Comparison of ENCODE assay signal across 32 cellular contexts in genomic region chr2:16227811-16228462, GRCh38.
"Had no signal": no experiment of that assay in that cellular context is flagged by ENCODE, and none has a peak within 500 bp of the region (broad histone marks: within the 10 kb centered on the region; RNA-seq: fewer than 3 reads in every experiment).

No MANE protein-coding gene starts in this region.

- H3K4me3 ChIP-seq: MG63, Peyer's patch, SK-N-MC had no signal

- H3K36me3 ChIP-seq: MG63, Peyer's patch, WERI-Rb-1 had no signal

- H3K36me3 Mint-ChIP-seq: activated CD8-positive, alpha-beta memory T cell treated with anti-CD3 and anti-CD28 coated beads, Interleukin-2, amount 10 ng/mL, durations not matched to agents 7 days and 5 days; activated naive CD8-positive, alpha-beta T cell treated with anti-CD3 and anti-CD28 coated beads for 36 hours had no signal

- H3K4me1 ChIP-seq: Peyer's patch had no signal

- H3K27me3 Mint-ChIP-seq: activated CD4-positive, alpha-beta memory T cell treated with anti-CD3 and anti-CD28 coated beads, Interleukin-2, amount 10 ng/mL, durations not matched to agents 7 days and 5 days; activated CD8-positive, alpha-beta memory T cell treated with anti-CD3 and anti-CD28 coated beads, Interleukin-2, amount 10 ng/mL, durations not matched to agents 7 days and 5 days; activated naive CD8-positive, alpha-beta T cell treated with anti-CD3 and anti-CD28 coated beads for 36 hours; activated T-helper 17 cell treated with anti-CD3 and anti-CD28 coated beads, Interleukin-2, amount 50 U/mL, for 72 hours had no signal

- H3K4me1 Mint-ChIP-seq: activated CD4-positive, alpha-beta memory T cell treated with anti-CD3 and anti-CD28 coated beads, Interleukin-2, amount 10 ng/mL, durations not matched to agents 7 days and 5 days; activated CD8-positive, alpha-beta memory T cell treated with anti-CD3 and anti-CD28 coated beads, Interleukin-2, amount 10 ng/mL, durations not matched to agents 7 days and 5 days; activated naive CD8-positive, alpha-beta T cell treated with anti-CD3 and anti-CD28 coated beads for 36 hours; activated T-helper 17 cell treated with anti-CD3 and anti-CD28 coated beads, Interleukin-2, amount 50 U/mL, for 72 hours had no signal

- H3K27ac Mint-ChIP-seq: activated CD4-positive, alpha-beta memory T cell treated with anti-CD3 and anti-CD28 coated beads, Interleukin-2, amount 10 ng/mL, durations not matched to agents 7 days and 5 days; activated CD8-positive, alpha-beta memory T cell treated with anti-CD3 and anti-CD28 coated beads, Interleukin-2, amount 10 ng/mL, durations not matched to agents 7 days and 5 days; activated naive CD8-positive, alpha-beta T cell treated with anti-CD3 and anti-CD28 coated beads for 36 hours; activated T-cell treated with anti-CD3 and anti-CD28 coated beads, Interleukin-2, amount 50 U/mL, for 72 hours; activated T-helper 17 cell treated with anti-CD3 and anti-CD28 coated beads, Interleukin-2, amount 50 U/mL, for 72 hours had no signal

- H3K4me3 Mint-ChIP-seq: activated CD4-positive, alpha-beta memory T cell treated with anti-CD3 and anti-CD28 coated beads, Interleukin-2, amount 10 ng/mL, durations not matched to agents 7 days and 5 days; activated CD8-positive, alpha-beta memory T cell treated with anti-CD3 and anti-CD28 coated beads, Interleukin-2, amount 10 ng/mL, durations not matched to agents 7 days and 5 days; activated naive CD8-positive, alpha-beta T cell treated with anti-CD3 and anti-CD28 coated beads for 36 hours; activated T-cell treated with anti-CD3 and anti-CD28 coated beads, Interleukin-2, amount 50 U/mL, for 72 hours; activated T-helper 17 cell treated with anti-CD3 and anti-CD28 coated beads, Interleukin-2, amount 50 U/mL, for 72 hours had no signal

- ATAC-seq: activated CD8-positive, alpha-beta memory T cell treated with anti-CD3 and anti-CD28 coated beads, Interleukin-2, amount 10 ng/mL, durations not matched to agents 7 days and 5 days; activated T-cell treated with anti-CD3 and anti-CD28 coated beads, Interleukin-2, amount 50 U/mL, for 72 hours; activated T-helper 17 cell treated with anti-CD3 and anti-CD28 coated beads, Interleukin-2, amount 50 U/mL, for 72 hours; PC-3 had no signal

- H3K27ac ChIP-seq: Peyer's patch, SK-N-MC, WERI-Rb-1 had no signal

- H3K9me3 ChIP-seq: MG63, Peyer's patch had no signal

- DNase-seq: activated CD4-positive, alpha-beta memory T cell treated with anti-CD3 and anti-CD28 coated beads, Interleukin-2, amount 10 ng/mL, durations not matched to agents 7 days and 5 days; activated CD4-positive, alpha-beta T cell treated with anti-CD3 and anti-CD28 coated beads for 1 hour; activated CD4-positive, alpha-beta T cell treated with anti-CD3 and anti-CD28 coated beads for 48 hours; activated CD4-positive, CD25-positive, alpha-beta regulatory T cell; activated CD8-positive, alpha-beta memory T cell treated with anti-CD3 and anti-CD28 coated beads for 24 hours; activated CD8-positive, alpha-beta memory T cell treated with anti-CD3 and anti-CD28 coated beads, Interleukin-2, amount 10 ng/mL, durations not matched to agents 7 days and 5 days; activated CD8-positive, alpha-beta memory T cell treated with anti-CD3 and anti-CD28 coated beads, Interleukin-2, amount 50 U/mL, for 48 hours; activated effector memory CD4-positive, alpha-beta T cell treated with anti-CD3 and anti-CD28 coated beads, Interleukin-2, amount 50 U/mL, for 16 hours; activated naive CD4-positive, alpha-beta T cell; activated naive CD4-positive, alpha-beta T cell treated with anti-CD3 and anti-CD28 coated beads, Interleukin-2, amount 50 U/mL, for 16 hours; activated naive CD8-positive, alpha-beta T cell treated with anti-CD3 and anti-CD28 coated beads for 36 hours; activated T-cell treated with anti-CD3 and anti-CD28 coated beads, Interleukin-2, amount 50 U/mL, for 72 hours; amniotic stem cell; aorta; Kasumi-1; KG1; MG63; NCI-H1092; NCI-H1436 treated with DMSO at 0.1 percent for 48 hours; NCI-H187; NCI-H226; NCI-H446 treated with DMSO at 0.1 percent for 48 hours; NCI-H524; NCI-H69; NCI-H82; PC-3; Peyer's patch; RPMI8226; T1000; WERI-Rb-1 had no signal

- H3K27me3 ChIP-seq: Peyer's patch had no signal

- H3K9me3 Mint-ChIP-seq: activated CD4-positive, alpha-beta memory T cell treated with anti-CD3 and anti-CD28 coated beads, Interleukin-2, amount 10 ng/mL, durations not matched to agents 7 days and 5 days; activated naive CD8-positive, alpha-beta T cell treated with anti-CD3 and anti-CD28 coated beads for 36 hours; activated T-cell treated with anti-CD3 and anti-CD28 coated beads, Interleukin-2, amount 50 U/mL, for 72 hours; activated T-helper 17 cell treated with anti-CD3 and anti-CD28 coated beads, Interleukin-2, amount 50 U/mL, for 72 hours had no signal
